ENCODE assay signal across 9 cellular contexts in the genomic region with DNA sequence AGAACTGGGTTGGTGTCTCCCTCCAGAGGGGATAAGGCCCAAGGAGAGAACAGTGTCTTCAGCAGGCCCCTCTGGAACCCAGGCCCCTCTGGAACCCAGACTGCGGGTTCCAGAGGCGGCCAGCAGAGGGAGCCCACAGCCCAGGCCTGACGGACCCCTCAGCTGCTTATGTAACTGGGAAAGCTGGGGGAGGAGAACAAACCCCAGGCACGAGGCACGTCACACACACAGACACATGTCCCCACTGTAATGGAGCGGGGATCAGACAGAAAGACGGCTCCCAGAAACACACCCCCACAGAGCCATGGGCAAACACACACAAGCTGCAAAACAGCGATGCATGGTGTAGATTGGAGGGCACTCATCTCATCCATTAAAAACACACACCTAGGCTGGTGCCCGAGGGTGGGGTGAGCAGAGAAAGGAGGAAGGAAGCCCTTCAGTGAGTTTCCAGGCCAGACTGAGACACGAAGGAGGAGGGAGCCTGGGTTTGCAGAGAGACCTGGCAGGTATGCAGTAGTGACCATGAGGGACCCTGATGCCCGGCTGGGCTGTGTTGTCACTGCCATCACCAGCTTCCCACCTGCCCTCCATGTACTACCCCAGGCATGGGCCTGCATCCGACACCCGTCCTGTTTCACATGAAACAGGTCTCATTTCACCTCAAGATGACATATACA. TPM values are rescaled to one million over a fixed set of nuclear protein-coding genes. Genes with fewer than 3 reads are reported as not detected.
A peak's percentile ranks its signal among the peaks of the same experiment; 100 is the strongest.
DNase-seq lines count a peak whose midpoint lies in the region; ATAC-seq and TF ChIP-seq lines count a peak whose summit lies in the region.
"Had no signal": no experiment of that assay in that cellular context is flagged by ENCODE, and none has a peak within 500 bp of the region (broad histone marks: within the 10 kb centered on the region; RNA-seq: fewer than 3 reads in every experiment).

No MANE protein-coding gene starts in this region.

- peaks cover 20% of the 10 kb centered on the region for H3K79me2 ChIP-seq in DND-41 (ENCODE audit: insufficient read depth, low read length)

- H3K36me3 Mint-ChIP-seq in activated CD4-positive, alpha-beta T cell treated with anti-CD3 and anti-CD28 coated beads, Interleukin-2, amount 10 ng/mL, durations not matched to agents 7 days and 5 days (ENCODE audit: low read depth) = no peaks in the 10 kb centered on the region

- WGBS in liver = 33% methylated on average over 13 of the region's 13 CpGs

- H3K4me1 Mint-ChIP-seq in activated CD4-positive, alpha-beta T cell treated with anti-CD3 and anti-CD28 coated beads, Interleukin-2, amount 10 ng/mL, durations not matched to agents 7 days and 5 days = peaks cover 41% of the 10 kb centered on the region

- peak; percentile 83 for DNase-seq in DND-41
- DNase-seq in NCI-H748 (lab: John Stamatoyannopoulos, UW; ENCODE audit: unreplicated experiment) = peak; percentile 79
- DNase-seq in activated CD4-positive, alpha-beta T cell treated with anti-CD3 and anti-CD28 coated beads, Interleukin-2, amount 10 ng/mL, durations not matched to agents 7 days and 5 days = peak; percentile 69
- peak; percentile 70 to 75 for DNase-seq in stimulated activated CD4-positive, alpha-beta T cell treated with anti-CD3 and anti-CD28 coated beads, Interleukin-4, amount 100 ng/mL, for 4 hours

- H3K27me3 Mint-ChIP-seq in activated CD4-positive, alpha-beta T cell treated with anti-CD3 and anti-CD28 coated beads, Interleukin-2, amount 10 ng/mL, durations not matched to agents 7 days and 5 days = no peaks in the 10 kb centered on the region

- H3K9ac ChIP-seq in DND-41 (ENCODE audit: low read depth, low read length) = peak overlapping the region; percentile 49
- peak overlapping the region in 1 of 2 donors; percentile 29 for H3K9ac ChIP-seq in liver (ENCODE audit: low read depth in 1 of 2, low read length in 2 of 2)

- H3K9me3 ChIP-seq in DND-41 (ENCODE audit: insufficient read depth, low read length, severe bottlenecking) = no peaks in the 10 kb centered on the region
- no peaks in the 10 kb centered on the region for H3K9me3 ChIP-seq in liver (ENCODE audit: control insufficient read depth in 4 of 4, low read length in 3 of 4)

- H3K27me3 ChIP-seq in DND-41 (ENCODE audit: insufficient read depth, low read length, poor library complexity) (no peaks in the 10 kb centered on the region), liver (ENCODE audit: control insufficient read depth in 4 of 4, insufficient read depth in 4 of 4, low read length in 3 of 4) (no peaks in the 10 kb centered on the region)

- H3K4me3 Mint-ChIP-seq in activated CD4-positive, alpha-beta T cell treated with anti-CD3 and anti-CD28 coated beads, Interleukin-2, amount 10 ng/mL, durations not matched to agents 7 days and 5 days = no peak overlapping the region

- no peaks in the 10 kb centered on the region for H3K36me3 ChIP-seq in DND-41 (ENCODE audit: insufficient read depth, low read length)
- H3K36me3 ChIP-seq in liver (ENCODE audit: control insufficient read depth in 4 of 4, insufficient read depth in 3 of 4, low read depth in 1 of 4, low read length in 3 of 4) = no peaks in the 10 kb centered on the region

- H4K20me1 ChIP-seq in DND-41 (ENCODE audit: insufficient read depth, low read length) = peaks cover 14% of the 10 kb centered on the region; the same call in 1 of the 2 replicates

- H3K9me3 Mint-ChIP-seq in activated CD4-positive, alpha-beta T cell treated with anti-CD3 and anti-CD28 coated beads, Interleukin-2, amount 10 ng/mL, durations not matched to agents 7 days and 5 days = no peaks in the 10 kb centered on the region

- peak overlapping the region; percentile 95 for H2AFZ ChIP-seq in DND-41 (ENCODE audit: low read depth, low read length)

- H3K4me3 ChIP-seq in DND-41 (ENCODE audit: low read depth in 1 of 2, low read length in 2 of 2) (peak overlapping the region in 1 of 2 experiments; percentile 48; a peak in 2 of 4 replicates), liver (ENCODE audit: low read depth in 1 of 3, low read length in 3 of 3) (no peak overlapping the region)

- CTCF ChIA-PET in activated CD4-positive, alpha-beta T cell treated with anti-CD3 and anti-CD28 coated beads, Interleukin-2, amount 10 ng/mL, durations not matched to agents 7 days and 5 days (lab: Charles Lee) = interaction anchor here (0.5 to 3.3 kb wide), 21 partner anchors 10 to 287 kb away, joined by 3 to 16 read pairs (median 3); a partner anchor contains a TSS

- H3K4me1 ChIP-seq in DND-41 (ENCODE audit: insufficient read depth, low read length) (peaks cover 36% of the 10 kb centered on the region), liver (ENCODE audit: control insufficient read depth in 4 of 4, insufficient read depth in 4 of 4, low read length in 3 of 4) (peaks cover 14 to 40% (median 33%) of the 10 kb centered on the region in 4 donors)

- TF ChIP-seq CTCF in DND-41 (IDR thresholded peaks at IDR 0.05; ENCODE audit: borderline replicate concordance, extremely low read depth, low read length, poor library complexity, severe bottlenecking) = peak; percentile 98
- TF ChIP-seq CTCF in liver (IDR thresholded peaks at IDR 0.05; ENCODE audit: low read depth, low read length, missing input control) = peak; percentile 85

- POLR2A ChIA-PET in activated CD4-positive, alpha-beta T cell treated with anti-CD3 and anti-CD28 coated beads, Interleukin-2, amount 10 ng/mL, durations not matched to agents 7 days and 5 days (lab: Charles Lee) = no interaction called here

- peak; percentile 94 to 96 for TF ChIP-seq RAD21 in liver (IDR thresholded peaks at IDR 0.05)

- ATAC-seq in DND-41 (ENCODE audit: insufficient read depth, low read depth) (peak; percentile 64), HG03442 (IDR thresholded peaks at IDR 0.05; ENCODE audit: unreplicated experiment) (peak; percentile 29), HG03378 (IDR thresholded peaks at IDR 0.05; ENCODE audit: unreplicated experiment) (no peak)

- peak overlapping the region; percentile 74 for H3K27ac ChIP-seq in DND-41 (ENCODE audit: low read length)
- H3K27ac ChIP-seq in cingulate gyrus (ENCODE audit: low read depth, low read length) = peak overlapping the region; percentile 99
- H3K27ac ChIP-seq in liver (ENCODE audit: low read depth in 1 of 2, low read length in 2 of 2) = peak overlapping the region in 1 of 2 donors; percentile 8

- peak overlapping the region; percentile 67 for H3K4me2 ChIP-seq in DND-41 (ENCODE audit: insufficient read depth, low read length)

- peak overlapping the region; percentile 79 for H3K27ac Mint-ChIP-seq in activated CD4-positive, alpha-beta T cell treated with anti-CD3 and anti-CD28 coated beads, Interleukin-2, amount 10 ng/mL, durations not matched to agents 7 days and 5 days

TF ChIP-seq in liver, 16 proteins besides CTCF, POLR2A, EP300 and RAD21:
- TF ChIP-seq HNF4A (conservative IDR thresholded peaks at IDR 0.05) = no peak
- TF ChIP-seq, protein P1, sequence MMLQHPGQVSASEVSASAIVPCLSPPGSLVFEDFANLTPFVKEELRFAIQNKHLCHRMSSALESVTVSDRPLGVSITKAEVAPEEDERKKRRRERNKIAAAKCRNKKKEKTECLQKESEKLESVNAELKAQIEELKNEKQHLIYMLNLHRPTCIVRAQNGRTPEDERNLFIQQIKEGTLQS (IDR thresholded peaks at IDR 0.05) = no peak
- TF ChIP-seq SP1 (IDR thresholded peaks at IDR 0.05) = peak; percentile 31
- no peak for TF ChIP-seq EGR1 (IDR thresholded peaks at IDR 0.05; ENCODE audit: low read depth in 2 of 2)
TF ChIP-seq in liver: peak in this region for 1.

RNA-seq across cellular contexts. Expression of a gene that starts 2.8 kb away (rescaled TPM):
- 10 to 100 TPM; 36.4 to 40.9 TPM for total RNA-seq in activated CD4-positive, alpha-beta T cell treated with anti-CD3 and anti-CD28 coated beads, Interleukin-2, amount 10 ng/mL, durations not matched to agents 7 days and 5 days
- total RNA-seq in liver = 10 to 100 TPM in 1 of 2 donors, 1 to 10 TPM in 1; 9.8 to 24.3 TPM
- 10 to 100 TPM; 17.5 to 23.0 TPM for polyA plus RNA-seq in liver

RNA-seq across cellular contexts. Expression of a gene that starts 14.4 kb away (rescaled TPM):
- total RNA-seq in activated CD4-positive, alpha-beta T cell treated with anti-CD3 and anti-CD28 coated beads, Interleukin-2, amount 10 ng/mL, durations not matched to agents 7 days and 5 days = not detected
- 1 to 10 TPM in 1 of 2 donors, under 1 TPM in 1; 0.09 to 1.5 TPM for total RNA-seq in liver
- under 1 TPM; 0.21 to 0.37 TPM for polyA plus RNA-seq in liver
- total RNA-seq: glomerular endothelial cell had no signal

RNA-seq across cellular contexts. Expression of a gene that starts 19.8 kb away (rescaled TPM):
- not detected for total RNA-seq in activated CD4-positive, alpha-beta T cell treated with anti-CD3 and anti-CD28 coated beads, Interleukin-2, amount 10 ng/mL, durations not matched to agents 7 days and 5 days
- total RNA-seq in liver = not detected
- not detected for polyA plus RNA-seq in liver
- total RNA-seq: glomerular endothelial cell had no signal

RNA-seq across cellular contexts. Expression of a gene that starts 31.2 kb away (rescaled TPM):
- total RNA-seq in activated CD4-positive, alpha-beta T cell treated with anti-CD3 and anti-CD28 coated beads, Interleukin-2, amount 10 ng/mL, durations not matched to agents 7 days and 5 days = not detected
- 1 to 10 TPM in 1 of 2 donors, under 1 TPM in 1; 0.50 to 1.6 TPM for total RNA-seq in liver
- polyA plus RNA-seq in liver = under 1 TPM; 0.48 to 0.53 TPM
- total RNA-seq: glomerular endothelial cell had no signal

RNA-seq across cellular contexts. Expression of a gene that starts 50.2 kb away (rescaled TPM):
- not detected for total RNA-seq in activated CD4-positive, alpha-beta T cell treated with anti-CD3 and anti-CD28 coated beads, Interleukin-2, amount 10 ng/mL, durations not matched to agents 7 days and 5 days
- not detected for total RNA-seq in liver
- not detected for polyA plus RNA-seq in liver
- total RNA-seq: glomerular endothelial cell had no signal
